ENCODE assay signal across 8 cellular contexts in the genomic region with DNA sequence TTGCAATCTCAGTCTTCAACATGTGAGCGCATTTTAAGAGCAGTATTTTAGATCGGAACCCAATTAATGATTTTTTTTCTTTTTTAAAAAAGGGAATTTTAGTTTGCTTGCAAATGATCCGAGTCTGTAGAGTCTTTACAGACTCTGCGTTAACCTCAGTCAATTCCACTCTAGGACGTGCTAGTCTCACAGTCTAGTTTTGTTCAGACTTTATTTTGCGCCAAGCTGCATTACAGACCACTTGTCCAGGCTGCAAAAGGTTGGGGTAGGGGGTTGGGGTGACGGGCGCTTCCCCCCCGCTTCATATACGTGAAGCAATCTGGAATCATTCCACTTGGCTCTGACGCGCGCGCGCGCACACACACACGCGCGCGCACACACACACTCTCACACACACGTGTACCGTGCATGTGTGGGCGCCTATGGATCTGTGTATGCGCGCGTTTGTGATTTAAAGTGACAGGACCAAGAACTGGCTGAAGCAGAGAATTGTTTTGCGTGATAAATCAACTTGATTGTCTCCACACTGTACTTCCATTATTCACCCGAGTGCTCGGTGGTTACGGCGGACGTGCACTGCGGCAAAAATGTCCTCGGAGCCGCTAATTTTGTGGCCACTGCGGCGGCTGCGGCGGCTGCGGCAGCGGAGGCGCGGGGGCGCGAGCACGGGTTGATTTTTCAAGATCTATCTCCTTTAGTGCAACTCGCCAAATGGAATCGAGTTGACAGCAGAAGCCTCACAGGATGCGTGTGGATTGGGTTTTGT. TPM values are rescaled to one million over a fixed set of nuclear protein-coding genes. Genes with fewer than 3 reads are reported as not detected.
A peak's percentile ranks its signal among the peaks of the same experiment; 100 is the strongest.
DNase-seq lines count a peak whose midpoint lies in the region; ATAC-seq, FAIRE-seq and TF ChIP-seq lines count a peak whose summit lies in the region.

No MANE protein-coding gene starts in this region.

- 1% methylated on average over 49 of the region's 49 CpGs for WGBS in pancreas, 2 donors

- FAIRE-seq in pancreas (lab: Jason Lieb, UNC): no peak

- no peaks in the 10 kb centered on the region for H3K36me3 ChIP-seq in PC-3 (ENCODE audit: low read depth, low read length)
- H3K36me3 ChIP-seq in pancreas: no peaks in the 10 kb centered on the region

- ATAC-seq in PC-3 (peak; percentile 83), left cardiac atrium (peak; percentile 56 to 63), pancreas (peak; percentile 76 to 84 (median 80)), GM21526 (IDR thresholded peaks at IDR 0.05; ENCODE audit: low FRiP score, unreplicated experiment) (no peak)

- DNase-seq in activated naive CD4-positive, alpha-beta T cell treated with Interleukin-2 at 50 U/mL for 16 hours: peak; percentile 38
- no peak for DNase-seq in activated naive CD4-positive, alpha-beta T cell (lab: John Stamatoyannopoulos, UW)
- peak; percentile 65 for DNase-seq in PC-3
- DNase-seq in left cardiac atrium: peak; percentile 75
- DNase-seq in pancreas: peak; percentile 65 to 85 (median 80)
- DNase-seq in GF-D8 (lab: John Stamatoyannopoulos, UW): no peak

- no peaks in the 10 kb centered on the region for H3F3A ChIP-seq in PC-3 (ENCODE audit: low read length, unreplicated experiment)

- H3K27me3 ChIP-seq in PC-3 (ENCODE audit: low read length): no peaks in the 10 kb centered on the region
- no peaks in the 10 kb centered on the region for H3K27me3 ChIP-seq in pancreas

- POLR2A ChIA-PET in PC-3 (lab: Charles Lee; ENCODE audit: unreplicated experiment): interaction anchor here (0.7 kb wide), 1 partner anchor 113 kb away, joined by 5 read pairs; no protein-coding TSS in a partner anchor

- H3K4me3 ChIP-seq in PC-3 (ENCODE audit: low read length) (peak overlapping the region; percentile 93), pancreas (peak overlapping the region; percentile 40 to 60 (median 58))

- peak overlapping the region; percentile 20; the same call in 1 of the 2 replicates for H3K27ac ChIP-seq in PC-3 (ENCODE audit: low read length)
- peak overlapping the region; percentile 83 for H3K27ac ChIP-seq in angular gyrus (ENCODE audit: low read depth, low read length)
- H3K27ac ChIP-seq in pancreas: peak overlapping the region; percentile 84 to 92 (median 90)

- intact Hi-C loops in PC-3 (cut with micrococcal nuclease) (loop anchor here (1.0 to 10.0 kb wide), 4 partner anchors 19 to 798 kb away; no protein-coding TSS in a partner anchor), left cardiac atrium (cut with DNase I) (loop anchor here in 1 of 2 donors (10.0 kb wide), 1 partner anchor 128 kb away; no protein-coding TSS in a partner anchor), pancreas (cut with DNase I) (loop anchor here in 1 of 3 donors (10.0 kb wide), 1 partner anchor 278 kb away; no protein-coding TSS in a partner anchor)

- H4K20me1 ChIP-seq in PC-3 (ENCODE audit: low read length): no peaks in the 10 kb centered on the region

- no peak for TF ChIP-seq CTCF in PC-3 (conservative IDR thresholded peaks at IDR 0.05; ENCODE audit: low read depth, low read length)
- no peak for TF ChIP-seq CTCF in pancreas (IDR thresholded peaks at IDR 0.05)

- no peaks in the 10 kb centered on the region for H3K9me2 ChIP-seq in PC-3 (replicated peaks; ENCODE audit: low read length)

- peak overlapping the region; percentile 89 for H3K4me2 ChIP-seq in PC-3 (ENCODE audit: low read length)

- BruUV-seq in PC-3 (replicated peaks; lab: Mats Ljungman, UMichigan): no TSS peak

- peak overlapping the region; percentile 85 for H3K9ac ChIP-seq in PC-3 (ENCODE audit: low read length)

- H3K4me1 ChIP-seq in PC-3 (ENCODE audit: insufficient read depth, low read length) (peaks cover 13% of the 10 kb centered on the region), pancreas (peaks cover 6 to 18% (median 8%) of the 10 kb centered on the region in 3 donors)

- no peaks in the 10 kb centered on the region for H3K9me3 ChIP-seq in PC-3 (ENCODE audit: low read length)
- H3K9me3 ChIP-seq in pancreas: no peaks in the 10 kb centered on the region

- CTCF ChIA-PET in PC-3 (lab: Charles Lee): no interaction called here

- no peaks in the 10 kb centered on the region for H3K79me2 ChIP-seq in PC-3 (ENCODE audit: low read length)

- peak overlapping the region; percentile 100 for H2AFZ ChIP-seq in PC-3 (ENCODE audit: low read length)

RNA-seq across cellular contexts. Expression of a gene that starts 25.5 kb away (rescaled TPM):
- total RNA-seq in PC-3 (2014; rRNA removed) (5.2 and 12.7 TPM in 2 replicates), left cardiac atrium (10 to 100 TPM; 94.1 to 97.8 TPM), pancreas (10 to 100 TPM; 29.0 to 48.1 (median 32.8) TPM)
- polyA plus RNA-seq in pancreas: 1 to 10 TPM; 4.9 to 5.6 TPM

Comparison
In these comparisons a context has a peak if more than half of its experiments do, and no peak if none do; other contexts are left out.
1. DNase-seq: peak in activated naive CD4-positive, alpha-beta T cell treated with Interleukin-2 at 50 U/mL for 16 hours (single experiment), PC-3 (single experiment), left cardiac atrium (single experiment) and pancreas (6 of 6); none in activated naive CD4-positive, alpha-beta T cell (0 of 4) and GF-D8 (single experiment).
2. H3K27ac ChIP-seq: peak in every context shown above with its lines; median percentile 90 in pancreas; 83 in angular gyrus; 20 in PC-3.